In the genomic region with DNA sequence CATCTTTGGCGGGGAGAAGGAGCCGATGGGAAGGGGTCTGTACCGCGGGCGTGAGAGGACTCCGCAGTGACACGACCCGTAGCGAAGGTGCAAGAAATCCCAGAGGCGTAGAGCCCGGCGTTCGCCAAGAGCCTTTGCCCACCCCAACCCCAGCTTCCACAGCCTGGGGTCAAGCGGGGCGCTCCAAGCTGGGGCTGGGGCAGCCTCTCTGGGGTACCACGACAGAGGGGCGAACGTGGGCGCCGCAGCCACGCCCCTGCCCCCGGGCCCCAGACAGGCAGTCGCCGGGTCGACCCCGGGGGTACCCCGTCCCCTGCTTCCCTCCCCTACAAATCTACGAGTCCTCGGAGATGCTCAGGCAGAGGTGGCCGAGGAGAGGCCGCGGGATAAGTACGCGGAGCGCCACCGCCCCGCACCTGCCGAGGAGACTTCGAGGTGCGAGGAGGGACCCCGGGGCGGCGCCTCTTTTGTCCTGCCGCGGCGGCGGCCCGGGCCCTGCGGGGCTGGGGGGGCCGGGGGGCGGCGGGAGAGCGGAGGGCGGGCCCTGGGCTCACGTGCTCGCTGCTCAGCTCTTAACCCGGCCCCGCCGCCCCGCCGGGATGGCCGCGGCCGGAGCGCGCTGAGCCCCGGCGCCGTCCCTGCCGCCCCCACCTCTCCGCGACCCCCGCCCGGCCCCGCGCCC, we compare ENCODE assay signal across 8 cellular contexts.
DNase-seq lines count a peak whose midpoint lies in the region; ATAC-seq and TF ChIP-seq lines count a peak whose summit lies in the region.

A gene with protein sequence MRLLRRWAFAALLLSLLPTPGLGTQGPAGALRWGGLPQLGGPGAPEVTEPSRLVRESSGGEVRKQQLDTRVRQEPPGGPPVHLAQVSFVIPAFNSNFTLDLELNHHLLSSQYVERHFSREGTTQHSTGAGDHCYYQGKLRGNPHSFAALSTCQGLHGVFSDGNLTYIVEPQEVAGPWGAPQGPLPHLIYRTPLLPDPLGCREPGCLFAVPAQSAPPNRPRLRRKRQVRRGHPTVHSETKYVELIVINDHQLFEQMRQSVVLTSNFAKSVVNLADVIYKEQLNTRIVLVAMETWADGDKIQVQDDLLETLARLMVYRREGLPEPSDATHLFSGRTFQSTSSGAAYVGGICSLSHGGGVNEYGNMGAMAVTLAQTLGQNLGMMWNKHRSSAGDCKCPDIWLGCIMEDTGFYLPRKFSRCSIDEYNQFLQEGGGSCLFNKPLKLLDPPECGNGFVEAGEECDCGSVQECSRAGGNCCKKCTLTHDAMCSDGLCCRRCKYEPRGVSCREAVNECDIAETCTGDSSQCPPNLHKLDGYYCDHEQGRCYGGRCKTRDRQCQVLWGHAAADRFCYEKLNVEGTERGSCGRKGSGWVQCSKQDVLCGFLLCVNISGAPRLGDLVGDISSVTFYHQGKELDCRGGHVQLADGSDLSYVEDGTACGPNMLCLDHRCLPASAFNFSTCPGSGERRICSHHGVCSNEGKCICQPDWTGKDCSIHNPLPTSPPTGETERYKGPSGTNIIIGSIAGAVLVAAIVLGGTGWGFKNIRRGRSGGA (plus strand): TSS at position 575 of the 682 bp plus-strand sequence. CDS start 212 bp downstream, outside the sequence.

- TF ChIP-seq CTCF in tibial artery (IDR thresholded peaks at IDR 0.05): no peak

- H3K4me1 ChIP-seq in adipocyte (ENCODE audit: control insufficient read depth, insufficient read depth, low read length): no peaks in the 10 kb centered on the region
- H3K4me1 ChIP-seq in tibial artery: peaks cover 0 to 16% (median 13%) of the 10 kb centered on the region in 4 donors

- DNase-seq in activated T-cell treated with anti-CD3 and anti-CD28 coated beads, Interleukin-2, amount 50 U/mL, for 24 hours: peak; percentile 44
- DNase-seq in activated T-cell treated with anti-CD3 and anti-CD28 coated beads for 4 hours (no peak), adipocyte (ENCODE audit: low read depth) (peak; percentile 50), iPS-NIHi7 (ENCODE audit: extremely low spot score) (peak; percentile 63), tibial artery (no peak), NCI-H446 (lab: John Stamatoyannopoulos, UW) (no peak), NCI-H2029 treated with DMSO at 0.1 percent for 48 hours (lab: John Stamatoyannopoulos, UW) (no peak)

- no peak within 1 kb of the TSS for H3K9ac ChIP-seq in adipocyte (ENCODE audit: low read length)

- H3K4me3 ChIP-seq in adipocyte (ENCODE audit: low read length) (no peak within 1 kb of the TSS), tibial artery (peak within 1 kb of the TSS; percentile 37 to 49)

- no peaks in the 10 kb centered on the region for H3K36me3 ChIP-seq in adipocyte (ENCODE audit: control insufficient read depth, insufficient read depth, low read length, severe bottlenecking)
- no peaks in the 10 kb centered on the region for H3K36me3 ChIP-seq in tibial artery

- no peak within 1 kb of the TSS for H3K4me3 Mint-ChIP-seq in activated T-cell treated with anti-CD3 and anti-CD28 coated beads, Interleukin-2, amount 50 U/mL, for 24 hours

- intact Hi-C loops in tibial artery (cut with DNase I; ENCODE audit: low total_unique reads): no loop called here

- no peak within 1 kb of the TSS for H3K27ac ChIP-seq in tibial artery

- H3K27ac Mint-ChIP-seq in activated T-cell treated with anti-CD3 and anti-CD28 coated beads, Interleukin-2, amount 50 U/mL, for 24 hours: no peak within 1 kb of the TSS

- no peaks in the 10 kb centered on the region for H3K36me3 Mint-ChIP-seq in activated T-cell treated with anti-CD3 and anti-CD28 coated beads, Interleukin-2, amount 50 U/mL, for 24 hours (ENCODE audit: low read depth)

- H3K9me3 ChIP-seq in adipocyte (ENCODE audit: control insufficient read depth, low read length) (no peaks in the 10 kb centered on the region), tibial artery (no peaks in the 10 kb centered on the region)

- no peaks in the 10 kb centered on the region for H3K9me3 Mint-ChIP-seq in activated T-cell treated with anti-CD3 and anti-CD28 coated beads, Interleukin-2, amount 50 U/mL, for 24 hours

- peaks cover 39% of the 10 kb centered on the region for H3K27me3 Mint-ChIP-seq in activated T-cell treated with anti-CD3 and anti-CD28 coated beads, Interleukin-2, amount 50 U/mL, for 24 hours

- ATAC-seq in GM19023 (IDR thresholded peaks at IDR 0.05; ENCODE audit: unreplicated experiment): no peak

- H3K4me1 Mint-ChIP-seq in activated T-cell treated with anti-CD3 and anti-CD28 coated beads, Interleukin-2, amount 50 U/mL, for 24 hours (ENCODE audit: low read depth): peaks cover 1% of the 10 kb centered on the region

- H3K27me3 ChIP-seq in adipocyte (replicated peaks; ENCODE audit: control insufficient read depth, insufficient read depth, low read length) (peaks cover 20% of the 10 kb centered on the region), tibial artery (peaks cover 0 to 58% of the 10 kb centered on the region in 2 donors)

Comparison
In these comparisons a context has a peak if more than half of its experiments do, and no peak if none do; other contexts are left out.
1. DNase-seq: peak in activated T-cell treated with anti-CD3 and anti-CD28 coated beads, Interleukin-2, amount 50 U/mL, for 24 hours (single experiment), adipocyte (single experiment) and iPS-NIHi7 (single experiment); none in activated T-cell treated with anti-CD3 and anti-CD28 coated beads for 4 hours (single experiment), tibial artery (0 of 2), NCI-H446 (0 of 2) and NCI-H2029 treated with DMSO at 0.1 percent for 48 hours (single experiment).